ENCODE assay signal across 6 cellular contexts in genomic region chr6:35750557-35750956, GRCh38. TPM values are rescaled to one million over a fixed set of nuclear protein-coding genes. Genes with fewer than 3 reads are reported as not detected.
"Had no signal": no experiment of that assay in that cellular context is flagged by ENCODE, and none has a peak within 500 bp of the region (broad histone marks: within the 10 kb centered on the region; RNA-seq: fewer than 3 reads in every experiment).

No MANE protein-coding gene starts in this region.

- H3K4me3 Mint-ChIP-seq: H9 had no signal

- H3K27ac Mint-ChIP-seq: H9 had no signal

- DNase-seq: GM23248, H9, HCEC 1CT, IMR-90 had no signal

RNA-seq across cellular contexts. Expression of gene ARMC12, which starts 13.7 kb away (rescaled TPM):
- total RNA-seq: GM23248, HT-29 had no signal

RNA-seq across cellular contexts. Expression of gene CLPSL2, which starts 25.8 kb away (rescaled TPM):
- total RNA-seq: GM23248, HT-29, IMR-90 had no signal

RNA-seq across cellular contexts. Expression of gene CLPSL1, which starts 30.3 kb away (rescaled TPM):
- total RNA-seq: GM23248, H1, H9, HT-29, IMR-90 had no signal

RNA-seq across cellular contexts. Expression of gene CLPS, which starts 46.6 kb away (rescaled TPM):
- total RNA-seq: GM23248, H1, H9, HT-29, IMR-90 had no signal

RNA-seq across cellular contexts. Expression of gene LHFPL5, which starts 54.6 kb away (rescaled TPM):
- total RNA-seq: GM23248, H1, H9, IMR-90 had no signal
